In the genomic region with DNA sequence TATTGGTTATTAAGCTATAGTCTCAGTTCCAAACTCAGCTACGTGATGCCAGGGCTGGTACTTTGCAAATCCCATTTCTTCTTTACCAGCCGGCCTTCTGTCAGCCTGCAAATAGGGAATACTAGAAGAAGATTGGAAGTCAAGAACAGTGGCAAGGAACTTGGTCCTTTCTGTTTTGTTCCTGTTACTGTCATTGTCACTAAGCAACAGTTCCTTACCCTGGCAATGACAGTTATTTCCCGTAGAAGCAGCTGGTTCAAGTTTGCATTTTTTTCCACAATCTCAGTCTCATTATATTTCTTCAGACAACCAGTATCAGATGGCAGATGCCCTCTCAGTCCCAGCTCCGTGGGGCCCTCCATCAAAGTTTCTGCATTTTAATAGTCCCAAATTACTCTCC, we compare ENCODE assay signal across 20 cellular contexts. TPM values are rescaled to one million over a fixed set of nuclear protein-coding genes. Genes with fewer than 3 reads are reported as not detected.
"Had no signal": no experiment of that assay in that cellular context is flagged by ENCODE, and none has a peak within 500 bp of the region (broad histone marks: within the 10 kb centered on the region; RNA-seq: fewer than 3 reads in every experiment).

No MANE protein-coding gene starts in this region.

- H3K36me3 ChIP-seq: colonic mucosa, esophagus squamous epithelium, lower lobe of right lung, prostate gland, upper lobe of right lung had no signal

- DNase-seq: activated CD4-positive, alpha-beta T cell treated with anti-CD3 and anti-CD28 coated beads for 1 hour; activated CD4-positive, alpha-beta T cell treated with anti-CD3 and anti-CD28 coated beads, Interleukin-2, amount 50 U/mL, for 48 hours; activated CD8-positive, alpha-beta memory T cell treated with anti-CD3 and anti-CD28 coated beads, Interleukin-2, amount 10 ng/mL, durations not matched to agents 7 days and 5 days; activated effector memory CD4-positive, alpha-beta T cell treated with Interleukin-2 at 50 U/mL for 16 hours; activated naive CD4-positive, alpha-beta T cell treated with anti-CD3 and anti-CD28 coated beads, Interleukin-2, amount 50 U/mL, for 16 hours; activated T-cell treated with anti-CD3 and anti-CD28 coated beads, Interleukin-2, amount 50 U/mL, for 24 hours; central memory CD4-positive, alpha-beta T cell; colonic mucosa; effector CD4-positive, alpha-beta T cell; esophagus squamous epithelium; foreskin keratinocyte; glutamatergic neuron; kidney glomerular epithelial cell; lower lobe of right lung; stimulated activated CD4-positive, alpha-beta T cell treated with anti-CD3 and anti-CD28 coated beads, Interleukin-1b, Interleukin-23, amount 100 ng/mL, for 48 hours; stimulated activated naive CD8-positive, alpha-beta T cell treated with anti-CD3 and anti-CD28 coated beads, Interleukin-15, amount 100 ng/mL, for 72 hours; upper lobe of right lung had no signal

- H3K4me3 ChIP-seq: colonic mucosa, esophagus squamous epithelium, lower lobe of right lung, prostate gland, upper lobe of right lung had no signal

- H3K9me3 ChIP-seq: colonic mucosa, esophagus squamous epithelium, lower lobe of right lung, prostate gland, upper lobe of right lung had no signal

- H3K4me1 ChIP-seq: colonic mucosa, esophagus squamous epithelium, foreskin keratinocyte, prostate gland, upper lobe of right lung had no signal

- ATAC-seq: activated CD8-positive, alpha-beta memory T cell treated with anti-CD3 and anti-CD28 coated beads, Interleukin-2, amount 10 ng/mL, durations not matched to agents 7 days and 5 days; foreskin keratinocyte; lower lobe of right lung; sciatic nerve; stimulated activated naive CD8-positive, alpha-beta T cell treated with anti-CD3 and anti-CD28 coated beads, Interleukin-15, amount 100 ng/mL, for 72 hours; upper lobe of right lung had no signal

RNA-seq across cellular contexts. Expression of gene C1QTNF2, which starts 9.1 kb away (rescaled TPM):
- total RNA-seq: activated CD8-positive, alpha-beta memory T cell treated with anti-CD3 and anti-CD28 coated beads, Interleukin-2, amount 10 ng/mL, durations not matched to agents 7 days and 5 days; T-helper 1 cell treated with Interleukin-12 subunit alpha and Interleukin-12 subunit beta and Interleukin-4 antibody, amounts not matched to agents 30 ng/mL and 1 ng/mL, for 36 hours had no signal
